ENCODE assay signal across 1 cellular context in the genomic region with DNA sequence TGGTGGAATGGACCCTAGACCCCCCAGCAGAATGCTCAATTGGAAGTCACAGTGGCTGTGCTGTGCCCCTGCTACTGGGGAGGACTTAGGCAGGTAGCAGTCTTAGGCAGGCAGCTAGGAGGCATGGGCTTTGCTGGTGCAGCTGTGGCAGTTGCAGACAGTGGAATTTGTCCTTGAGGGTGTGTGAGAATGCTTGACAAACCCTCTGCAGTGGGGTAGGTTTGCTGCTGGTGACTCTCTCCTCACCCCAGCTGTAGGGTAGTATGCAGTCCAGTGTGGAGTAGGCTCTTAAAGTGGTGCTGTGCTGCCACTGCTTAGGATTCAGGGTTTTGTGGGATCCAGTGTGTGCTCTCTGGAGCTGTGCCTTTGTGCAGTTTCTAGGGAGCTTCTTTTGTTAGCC.
TF ChIP-seq lines count a peak whose summit lies in the region.

No MANE protein-coding gene starts in this region.

TF ChIP-seq in H1, 55 proteins besides CTCF, POLR2A, EP300 and RAD21:
- TF ChIP-seq CHD1 (IDR thresholded peaks at IDR 0.05; ENCODE audit: low read depth, low read length) (no peak), PHF8 (conservative IDR thresholded peaks at IDR 0.05; ENCODE audit: low read depth, low read length) (no peak), TCF12 (IDR thresholded peaks at IDR 0.05; ENCODE audit: low read depth, low read length) (no peak)
- TF ChIP-seq, protein P1, sequence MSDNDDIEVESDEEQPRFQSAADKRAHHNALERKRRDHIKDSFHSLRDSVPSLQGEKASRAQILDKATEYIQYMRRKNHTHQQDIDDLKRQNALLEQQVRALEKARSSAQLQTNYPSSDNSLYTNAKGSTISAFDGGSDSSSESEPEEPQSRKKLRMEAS (IDR thresholded peaks at IDR 0.05): no peak
TF ChIP-seq in H1: peak in this region for 0.
